Comparison of ENCODE assay signal across 8 cellular contexts in the genomic region with DNA sequence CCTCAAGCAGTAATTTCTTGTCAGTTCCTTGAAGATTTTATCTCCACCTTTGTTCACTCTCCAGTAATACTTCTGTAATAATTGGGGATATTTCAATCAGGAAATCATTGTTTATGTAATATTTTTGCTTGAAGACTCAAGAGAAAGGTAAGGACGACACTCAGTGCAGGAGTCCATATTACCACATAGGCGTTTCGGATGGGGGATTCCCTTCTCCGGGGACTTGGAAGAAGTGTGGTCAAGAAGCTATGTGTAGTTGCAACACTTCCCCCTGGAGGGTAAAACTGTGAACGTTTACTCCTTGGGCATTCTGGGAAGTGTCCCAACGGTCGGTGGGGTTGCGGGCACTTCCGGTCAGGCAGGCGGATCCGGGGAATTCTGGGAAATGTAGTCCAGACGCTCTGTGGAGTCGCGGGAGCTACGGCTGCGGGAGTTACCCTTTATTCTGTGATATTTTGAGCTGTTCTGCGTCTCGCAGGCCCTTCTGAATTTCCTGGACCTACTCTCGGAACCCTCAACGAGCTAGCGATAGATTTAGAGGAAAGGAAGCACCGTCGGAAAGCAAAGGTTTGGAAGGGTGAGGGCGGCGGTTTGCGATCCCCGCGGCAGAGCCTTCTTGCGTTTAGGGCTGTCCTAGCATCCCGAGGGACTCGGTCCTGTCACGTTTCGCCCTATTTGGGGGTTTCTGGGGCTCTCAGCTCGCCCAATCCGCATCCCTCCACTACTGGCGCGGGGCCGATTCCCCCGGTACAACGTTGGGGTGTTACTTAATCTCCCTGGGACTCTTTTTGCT. TPM values are rescaled to one million over a fixed set of nuclear protein-coding genes. Genes with fewer than 3 reads are reported as not detected.
DNase-seq lines count a peak whose midpoint lies in the region; ATAC-seq and TF ChIP-seq lines count a peak whose summit lies in the region.

A gene (plus strand): TSS at position 395 of the 793 bp plus-strand sequence. CDS start 11,499 bp downstream, outside the sequence.

- H3K18ac ChIP-seq in trophoblast cell (ENCODE audit: low read length): peak within 1 kb of the TSS; percentile 94

- peak within 1 kb of the TSS; percentile 74 for H3K4me2 ChIP-seq in trophoblast cell (ENCODE audit: low read length)

- H4K91ac ChIP-seq in trophoblast cell (ENCODE audit: low read depth, low read length): peak within 1 kb of the TSS; percentile 37

- peak within 1 kb of the TSS; percentile 95 for H3K4ac ChIP-seq in trophoblast cell (ENCODE audit: low read depth, low read length)

- WGBS in heart right ventricle, 2 donors: 0% methylated on average over 40 of the region's 40 CpGs
- WGBS in trophoblast cell (ENCODE audit: extremely low coverage, insufficient coverage, insufficient read length): no CpG with 5 or more reads among the region's 40 CpGs
- WGBS in upper lobe of left lung, 2 donors: 0 to 2% methylated on average over 22 to 40 of the region's 40 CpGs

- H3K4me3 ChIP-seq in HEK293 (ENCODE audit: low read depth, low read length) (peak within 1 kb of the TSS; percentile 57), heart right ventricle (peak within 1 kb of the TSS; percentile 44 to 94 (median 78)), trophoblast cell (ENCODE audit: low read depth, low read length) (peak within 1 kb of the TSS; percentile 78), upper lobe of left lung (peak within 1 kb of the TSS; percentile 55 to 81 (median 74))

- no peaks in the 10 kb centered on the region for H3K27me3 ChIP-seq in heart right ventricle
- no peaks in the 10 kb centered on the region for H3K27me3 ChIP-seq in trophoblast cell (ENCODE audit: insufficient read depth, low read length)
- H3K27me3 ChIP-seq in upper lobe of left lung: no peaks in the 10 kb centered on the region

- peaks cover 4% of the 10 kb centered on the region for H3K79me1 ChIP-seq in trophoblast cell (ENCODE audit: low read length)

- no peak within 1 kb of the TSS for H2BK5ac ChIP-seq in trophoblast cell (ENCODE audit: low read depth, low read length, poor library complexity)

- H4K8ac ChIP-seq in trophoblast cell (ENCODE audit: low read depth, low read length): peak within 1 kb of the TSS; percentile 99

- POLR2A ChIA-PET in HEK293 (lab: Yijun Ruan, JAX): interaction anchor here (0.6 to 3.0 kb wide), 23 partner anchors 8 to 355 kb away, joined by 3 to 114 read pairs (median 5); a partner anchor contains a TSS

- H3K36me3 ChIP-seq in HEK293 (ENCODE audit: control insufficient read depth in 2 of 2, insufficient read depth in 1 of 2, low read length in 2 of 2): peaks cover 20 to 35% of the 10 kb centered on the region in 2 experiments
- H3K36me3 ChIP-seq in heart right ventricle: peaks cover 0 to 31% (median 3%) of the 10 kb centered on the region in 9 donors
- H3K36me3 ChIP-seq in trophoblast cell (ENCODE audit: control insufficient read depth in 1 of 2, insufficient read depth in 2 of 2, low read length in 2 of 2): no peaks in the 10 kb centered on the region
- peaks cover 0 to 8% (median 0%) of the 10 kb centered on the region in 4 donors for H3K36me3 ChIP-seq in upper lobe of left lung

- H2AFZ ChIP-seq in trophoblast cell (ENCODE audit: insufficient read depth, low read length, poor library complexity): peak within 1 kb of the TSS; percentile 100

- peak within 1 kb of the TSS; percentile 73 for H4K12ac ChIP-seq in trophoblast cell (ENCODE audit: low read depth, low read length)

- no peak within 1 kb of the TSS for H2AK5ac ChIP-seq in trophoblast cell (ENCODE audit: low read length)

- ATAC-seq in heart right ventricle (peak; percentile 98 to 100 (median 100)), upper lobe of left lung (ENCODE audit: low FRiP score in 2 of 2) (peak; percentile 97 to 99)

- H3K27ac ChIP-seq in HEK293 (ENCODE audit: extremely low read depth, low read depth, low read length) (peak within 1 kb of the TSS; percentile 82), heart right ventricle (peak within 1 kb of the TSS in 9 of 10 donors; percentile 54 to 84 (median 79)), trophoblast cell (ENCODE audit: low read depth, low read length) (no peak within 1 kb of the TSS), upper lobe of left lung (peak within 1 kb of the TSS; percentile 41 to 77 (median 70))

- H3K9me3 ChIP-seq in HEK293 (ENCODE audit: control insufficient read depth, insufficient read depth, low read depth, low read length) (peaks cover 20% of the 10 kb centered on the region), heart right ventricle (peaks cover 0 to 76% (median 12%) of the 10 kb centered on the region in 11 donors), trophoblast cell (ENCODE audit: insufficient read depth, low read depth, low read length) (peaks cover 5% of the 10 kb centered on the region), upper lobe of left lung (peaks cover 9 to 41% (median 28%) of the 10 kb centered on the region in 4 donors)

- peak within 1 kb of the TSS; percentile 92 for H3K14ac ChIP-seq in trophoblast cell (ENCODE audit: low read length)

- H3K9ac ChIP-seq in trophoblast cell (ENCODE audit: low read length): peak within 1 kb of the TSS; percentile 25

- H3K4me1 ChIP-seq in HEK293 (ENCODE audit: control insufficient read depth, insufficient read depth, low read length) (no peaks in the 10 kb centered on the region), heart right ventricle (peaks cover 0 to 4% (median 0%) of the 10 kb centered on the region in 9 donors), trophoblast cell (ENCODE audit: control insufficient read depth in 1 of 2, insufficient read depth in 2 of 2, low read length in 2 of 2) (no peaks in the 10 kb centered on the region), upper lobe of left lung (peaks cover 0 to 4% (median 0%) of the 10 kb centered on the region in 4 donors)

- DNase-seq in GM04503 (ENCODE audit: low read depth): peak; percentile 95
- DNase-seq in NCI-H1092 (lab: John Stamatoyannopoulos, UW): peak; percentile 81
- DNase-seq in SKM-1 (lab: John Stamatoyannopoulos, UW; ENCODE audit: unreplicated experiment): peak; percentile 36
- peak; percentile 96 for DNase-seq in amniotic stem cell (lab: John Stamatoyannopoulos, UW)
- peak; percentile 85 to 95 for DNase-seq in heart right ventricle
- DNase-seq in trophoblast cell: peak; percentile 98 to 100
- peak; percentile 72 to 92 for DNase-seq in upper lobe of left lung

- no peak within 1 kb of the TSS for H3K23ac ChIP-seq in trophoblast cell (ENCODE audit: low read length)

- peak within 1 kb of the TSS; percentile 84 for H2BK120ac ChIP-seq in trophoblast cell (ENCODE audit: insufficient read depth, low read length, poor library complexity)

- TF ChIP-seq EP300 in upper lobe of left lung (IDR thresholded peaks at IDR 0.05): peak in 1 of 4 donors; percentile 37

- CTCF ChIA-PET in HEK293 (lab: Yijun Ruan, JAX): interaction anchor here (0.5 to 3.1 kb wide), 16 partner anchors 9 to 1385 kb away, joined by 3 to 19 read pairs (median 3); a partner anchor contains a TSS

- H3K79me2 ChIP-seq in trophoblast cell (ENCODE audit: control insufficient read depth, insufficient read depth, low read length, poor library complexity): peaks cover 3% of the 10 kb centered on the region

- TF ChIP-seq CTCF in HEK293 (tag by site-specific recombination; IDR thresholded peaks at IDR 0.05) (peak; percentile 98), heart right ventricle (IDR thresholded peaks at IDR 0.05) (peak in 8 of 9 donors; percentile 39 to 80 (median 53)), upper lobe of left lung (IDR thresholded peaks at IDR 0.05) (peak; percentile 15 to 46 (median 36))

- peak in 1 of 4 donors; percentile 17 for TF ChIP-seq POLR2A in upper lobe of left lung (IDR thresholded peaks at IDR 0.05)

- H2BK12ac ChIP-seq in trophoblast cell (ENCODE audit: low read length): peak within 1 kb of the TSS; percentile 60

- intact Hi-C loops in heart right ventricle (cut with DNase I): loop anchor here in 3 of 10 donors (1.0 to 2.0 kb wide), 3 partner anchors 16 to 33 kb away; a partner anchor contains a TSS

TF ChIP-seq in HEK293, 187 proteins besides CTCF, POLR2A, EP300 and RAD21 (continues in another document):
- TF ChIP-seq ZNF670 (tag by site-specific recombination; IDR thresholded peaks at IDR 0.05; ENCODE audit: low read depth) (no peak), MEIS1 (CRISPR knock-in tag; IDR thresholded peaks at IDR 0.05; ENCODE audit: borderline replicate concordance) (no peak), ZNF530 (tag by site-specific recombination; IDR thresholded peaks at IDR 0.05; ENCODE audit: low read depth) (no peak; the same call in 1 of the 2 replicates)
- TF ChIP-seq, protein P1, sequence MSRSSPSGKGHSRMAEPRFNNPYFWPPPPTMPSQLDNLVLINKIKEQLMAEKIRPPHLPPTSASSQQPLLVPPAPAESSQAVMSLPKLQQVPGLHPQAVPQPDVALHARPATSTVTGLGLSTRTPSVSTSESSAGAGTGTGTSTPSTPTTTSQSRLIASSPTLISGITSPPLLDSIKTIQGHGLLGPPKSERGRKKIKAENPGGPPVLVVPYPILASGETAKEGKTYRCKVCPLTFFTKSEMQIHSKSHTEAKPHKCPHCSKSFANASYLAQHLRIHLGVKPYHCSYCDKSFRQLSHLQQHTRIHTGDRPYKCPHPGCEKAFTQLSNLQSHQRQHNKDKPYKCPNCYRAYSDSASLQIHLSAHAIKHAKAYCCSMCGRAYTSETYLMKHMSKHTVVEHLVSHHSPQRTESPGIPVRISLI (tag by site-specific recombination; IDR thresholded peaks at IDR 0.05): no peak
- TF ChIP-seq, protein P2, sequence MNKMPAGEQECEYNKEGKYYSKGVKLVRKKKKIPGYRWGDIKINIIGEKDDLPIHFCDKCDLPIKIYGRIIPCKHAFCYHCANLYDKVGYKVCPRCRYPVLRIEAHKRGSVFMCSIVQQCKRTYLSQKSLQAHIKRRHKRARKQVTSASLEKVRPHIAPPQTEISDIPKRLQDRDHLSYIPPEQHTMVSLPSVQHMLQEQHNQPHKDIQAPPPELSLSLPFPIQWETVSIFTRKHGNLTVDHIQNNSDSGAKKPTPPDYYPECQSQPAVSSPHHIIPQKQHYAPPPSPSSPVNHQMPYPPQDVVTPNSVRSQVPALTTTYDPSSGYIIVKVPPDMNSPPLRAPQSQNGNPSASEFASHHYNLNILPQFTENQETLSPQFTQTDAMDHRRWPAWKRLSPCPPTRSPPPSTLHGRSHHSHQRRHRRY (tag by site-specific recombination; IDR thresholded peaks at IDR 0.05): no peak

RNA-seq across cellular contexts. Expression of the gene that starts here (rescaled TPM):
- total RNA-seq in heart right ventricle (1 to 10 TPM; 3.0 to 6.7 (median 5.0) TPM), upper lobe of left lung (10 to 100 TPM in 1 of 6 donors, 1 to 10 TPM in 5; 1.4 to 16.8 (median 3.5) TPM)
- 1 to 10 TPM; 1.1 to 3.1 TPM for polyA plus RNA-seq in heart right ventricle
- polyA plus RNA-seq in trophoblast cell (2013): 1.5 and 1.7 TPM in 2 replicates

Comparison
In these comparisons a context has a peak if more than half of its experiments do, and no peak if none do; other contexts are left out.
1. DNase-seq: peak in every context shown above with its lines; median percentile 99 in trophoblast cell; 96 in amniotic stem cell; 95 in GM04503; 90 in heart right ventricle; 82 in upper lobe of left lung; 81 in NCI-H1092; 36 in SKM-1.
2. CTCF ChIP-seq: peak in every context shown above with its lines; median percentile 98 in HEK293; 53 in heart right ventricle; 36 in upper lobe of left lung.